ENCODE assay signal across 11 cellular contexts in the genomic region with DNA sequence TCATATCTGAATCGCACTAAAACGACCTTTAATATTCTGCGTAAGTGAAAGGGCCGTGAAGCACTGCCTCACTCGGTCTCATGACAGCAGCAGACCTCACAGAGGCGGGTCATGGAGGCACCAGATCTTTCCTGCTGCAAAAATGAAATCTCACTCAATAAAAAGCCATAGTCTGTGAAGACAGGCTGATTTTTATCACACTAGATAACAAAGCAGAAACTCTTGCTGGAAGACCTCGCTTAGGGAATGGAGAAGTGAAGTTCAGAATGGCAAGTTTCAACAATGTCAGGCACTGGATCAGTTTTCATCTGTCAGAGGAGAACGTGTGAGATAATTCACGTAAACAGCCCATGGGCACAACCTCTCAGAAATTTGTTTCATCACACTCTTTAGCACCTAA. TPM values are rescaled to one million over a fixed set of nuclear protein-coding genes. Genes with fewer than 3 reads are reported as not detected.
DNase-seq lines count a peak whose midpoint lies in the region; ATAC-seq and TF ChIP-seq lines count a peak whose summit lies in the region.
"Had no signal": no experiment of that assay in that cellular context is flagged by ENCODE, and none has a peak within 500 bp of the region (broad histone marks: within the 10 kb centered on the region; RNA-seq: fewer than 3 reads in every experiment).

No MANE protein-coding gene starts in this region.

- H2AFZ ChIP-seq in IMR-90 (replicated peaks; ENCODE audit: low read length, poor library complexity), result no peak overlapping the region

- no peak overlapping the region for H2BK5ac ChIP-seq in IMR-90 (ENCODE audit: low read depth, low read length, poor library complexity, severe bottlenecking)

- H3K4me1 Mint-ChIP-seq in stimulated activated effector memory CD8-positive, alpha-beta T cell treated with anti-CD3 and anti-CD28 coated beads, Interleukin-12 subunit alpha, Interleukin-12 subunit beta, amount 100 ng/mL, for 72 hours, result peaks cover 11% of the 10 kb centered on the region

- peaks cover 40 to 70% of the 10 kb centered on the region in 2 experiments for H3K79me1 ChIP-seq in IMR-90 (ENCODE audit: low read depth in 1 of 2, low read length in 2 of 2)

- H3K56ac ChIP-seq in IMR-90 (ENCODE audit: extremely low read depth, insufficient read depth, low read length), result no peak overlapping the region

- no peak overlapping the region for H2AK9ac ChIP-seq in IMR-90 (replicated peaks; ENCODE audit: low read depth, low read length, poor library complexity)

- no peak overlapping the region for H3K14ac ChIP-seq in IMR-90 (replicated peaks; ENCODE audit: low read depth, low read length)

- H2BK15ac ChIP-seq in IMR-90 (ENCODE audit: low read depth, low read length), result no peak overlapping the region

- CTCF ChIA-PET in IMR-90 (lab: Yijun Ruan, JAX), result no interaction called here

- peak overlapping the region; percentile 66 for H3K4me2 ChIP-seq in IMR-90 (ENCODE audit: low read depth, low read length)

- dilution Hi-C loops in IMR-90 (cut with HindIII; ENCODE audit: low sequenced_read_pairs, unreplicated experiment), result no loop called here

- H2BK20ac ChIP-seq in IMR-90 (ENCODE audit: low read depth, low read length), result no peak overlapping the region

- peaks cover 9% of the 10 kb centered on the region for H3K9me1 ChIP-seq in IMR-90 (ENCODE audit: insufficient read depth, low read length)

- in situ Hi-C loops in IMR-90 (cut with MboI; ENCODE audit: low sequenced_read_pairs), result no loop called here

- H3K4me3 Mint-ChIP-seq in stimulated activated effector memory CD8-positive, alpha-beta T cell treated with anti-CD3 and anti-CD28 coated beads, Interleukin-12 subunit alpha, Interleukin-12 subunit beta, amount 100 ng/mL, for 72 hours, result peak overlapping the region; percentile 22

- H3K4me3 ChIP-seq in IMR-90 (ENCODE audit: insufficient read depth, low read depth, low read length), result no peak overlapping the region

- no peak overlapping the region for H3K27ac ChIP-seq in IMR-90 (ENCODE audit: insufficient read depth, low read length)
- H3K27ac ChIP-seq: WERI-Rb-1 had no signal

- H4K5ac ChIP-seq in IMR-90 (ENCODE audit: low read depth, low read length), result no peak overlapping the region

- H4K8ac ChIP-seq in IMR-90 (ENCODE audit: low read depth in 2 of 2, low read length in 2 of 2), result no peak overlapping the region

- intact Hi-C loops in IMR-90 (cut with micrococcal nuclease), result no loop called here

- BruUV-seq in IMR-90 (replicated peaks; lab: Mats Ljungman, UMichigan), result no TSS peak

- H3K18ac ChIP-seq in IMR-90 (ENCODE audit: low read depth, low read length), result no peak overlapping the region

- no peak for TF ChIP-seq RAD21 in IMR-90 (IDR thresholded peaks at IDR 0.05; ENCODE audit: low read length)

- no peaks in the 10 kb centered on the region for H3K27me3 ChIP-seq in IMR-90 (ENCODE audit: control insufficient read depth, insufficient read depth, low read length)

- no peak overlapping the region for H2AK5ac ChIP-seq in IMR-90 (ENCODE audit: low read depth, low read length)

- H3K27ac Mint-ChIP-seq in activated naive CD4-positive, alpha-beta T cell treated with anti-CD3 and anti-CD28 coated beads, Interleukin-2, amount 50 U/mL, for 72 hours, result peak overlapping the region; percentile 20 to 46
- H3K27ac Mint-ChIP-seq in stimulated activated effector memory CD8-positive, alpha-beta T cell treated with anti-CD3 and anti-CD28 coated beads, Interleukin-12 subunit alpha, Interleukin-12 subunit beta, amount 100 ng/mL, for 72 hours, result no peak overlapping the region

- H2BK120ac ChIP-seq in IMR-90 (ENCODE audit: low read depth, low read length), result no peak overlapping the region

- no peak overlapping the region for H4K91ac ChIP-seq in IMR-90 (ENCODE audit: insufficient read depth, low read depth, low read length)

- no peak for TF ChIP-seq CTCF in IMR-90 (conservative IDR thresholded peaks at IDR 0.05; ENCODE audit: low read depth, low read length)

- TF ChIP-seq POLR2A in IMR-90 (IDR thresholded peaks at IDR 0.05; ENCODE audit: low read depth, low read length), result no peak

- no peak overlapping the region for H3K9ac ChIP-seq in IMR-90 (ENCODE audit: low read depth, low read length)

- ATAC-seq in activated naive CD4-positive, alpha-beta T cell treated with anti-CD3 and anti-CD28 coated beads, Interleukin-2, amount 50 U/mL, for 72 hours, result no peak
- ATAC-seq in IMR-90 (ENCODE audit: low read depth), result peak; percentile 44
- ATAC-seq in stimulated activated effector memory CD8-positive, alpha-beta T cell treated with anti-CD3 and anti-CD28 coated beads, Interleukin-12 subunit alpha, Interleukin-12 subunit beta, amount 100 ng/mL, for 72 hours, result no peak
- no peak for ATAC-seq in HG03095 (IDR thresholded peaks at IDR 0.05; ENCODE audit: unreplicated experiment)

- no peaks in the 10 kb centered on the region for H4K20me1 ChIP-seq in IMR-90 (ENCODE audit: insufficient read depth, low read length)

- H3K9me3 Mint-ChIP-seq in activated naive CD4-positive, alpha-beta T cell treated with anti-CD3 and anti-CD28 coated beads, Interleukin-2, amount 50 U/mL, for 72 hours, result no peaks in the 10 kb centered on the region
- H3K9me3 Mint-ChIP-seq in stimulated activated effector memory CD8-positive, alpha-beta T cell treated with anti-CD3 and anti-CD28 coated beads, Interleukin-12 subunit alpha, Interleukin-12 subunit beta, amount 100 ng/mL, for 72 hours, result no peaks in the 10 kb centered on the region

- DNase-seq in activated naive CD4-positive, alpha-beta T cell treated with anti-CD3 and anti-CD28 coated beads, Interleukin-2, amount 50 U/mL, for 72 hours (ENCODE audit: low spot score in 2 of 2), result no peak
- no peak for DNase-seq in activated naive CD4-positive, alpha-beta T cell treated with anti-CD3 and anti-CD28 coated beads, Interleukin-2, amount 50 U/mL, for 16 hours
- DNase-seq in IMR-90, result no peak
- peak; percentile 36 for DNase-seq in cerebellar cortex (ENCODE audit: low spot score)
- DNase-seq in stimulated activated effector memory CD8-positive, alpha-beta T cell treated with anti-CD3 and anti-CD28 coated beads, Interleukin-12 subunit alpha, Interleukin-12 subunit beta, amount 100 ng/mL, for 72 hours (ENCODE audit: low spot score in 2 of 2), result no peak
- DNase-seq in NCI-H2081 treated with DMSO at 0.1 percent for 48 hours (lab: John Stamatoyannopoulos, UW), result no peak
- DNase-seq in HT-29 (ENCODE audit: low spot score), result no peak
- DNase-seq: mesendoderm, NCI-H748 treated with DMSO at 0.1 percent for 48 hours, WERI-Rb-1 had no signal

- POLR2A ChIA-PET in IMR-90 (lab: Charles Lee; ENCODE audit: unreplicated experiment), result no interaction called here

- no peak overlapping the region for H3K4ac ChIP-seq in IMR-90 (ENCODE audit: low read depth, low read length)

- H3K23ac ChIP-seq in IMR-90 (ENCODE audit: low read depth, low read length), result no peak overlapping the region

- peaks cover 18% of the 10 kb centered on the region for H3K36me3 ChIP-seq in IMR-90 (ENCODE audit: control insufficient read depth, insufficient read depth, low read length)

- H3K9me3 ChIP-seq in IMR-90 (ENCODE audit: control insufficient read depth, insufficient read depth, low read length), result no peaks in the 10 kb centered on the region

- 47% methylated on average over 3 of the region's 9 CpGs; no CpG with 5 or more reads in 1 of the 2 experiments for WGBS in IMR-90 (ENCODE audit: extremely low coverage in 2 of 2, insufficient read length in 1 of 2), 2 experiments

- H3K36me3 Mint-ChIP-seq in activated naive CD4-positive, alpha-beta T cell treated with anti-CD3 and anti-CD28 coated beads, Interleukin-2, amount 50 U/mL, for 72 hours, result peaks cover 0 to 39% of the 10 kb centered on the region in 2 donors
- H3K36me3 Mint-ChIP-seq in stimulated activated effector memory CD8-positive, alpha-beta T cell treated with anti-CD3 and anti-CD28 coated beads, Interleukin-12 subunit alpha, Interleukin-12 subunit beta, amount 100 ng/mL, for 72 hours, result peaks cover 60% of the 10 kb centered on the region

- peaks cover 4% of the 10 kb centered on the region; the same call in 1 of the 2 replicates for H3K4me1 ChIP-seq in IMR-90 (ENCODE audit: control insufficient read depth, insufficient read depth, low read length)

TF ChIP-seq in IMR-90, 13 proteins besides CTCF, POLR2A, EP300 and RAD21 (continues in another document):
- TF ChIP-seq SMC3 (IDR thresholded peaks at IDR 0.05; ENCODE audit: low read depth, low read length) (no peak), CHD1 (IDR thresholded peaks at IDR 0.05; ENCODE audit: low read depth, low read length) (no peak), FOS (IDR thresholded peaks at IDR 0.05; ENCODE audit: low read depth, low read length) (no peak), MAFK (IDR thresholded peaks at IDR 0.05; ENCODE audit: low read depth, low read length) (no peak), CEBPB (IDR thresholded peaks at IDR 0.05; ENCODE audit: low read depth, low read length) (no peak), RFX5 (IDR thresholded peaks at IDR 0.05; ENCODE audit: low read depth, low read length) (no peak), ELK1 (IDR thresholded peaks at IDR 0.05; ENCODE audit: borderline replicate concordance, low read depth, low read length) (no peak), BHLHE40 (IDR thresholded peaks at IDR 0.05; ENCODE audit: low read depth, low read length) (no peak), MXI1 (IDR thresholded peaks at IDR 0.05; ENCODE audit: borderline replicate concordance, low read depth, low read length) (no peak)

RNA-seq across cellular contexts. Expression of gene SEPHS1, which starts 8.0 kb away (rescaled TPM):
- total RNA-seq in activated naive CD4-positive, alpha-beta T cell treated with anti-CD3 and anti-CD28 coated beads, Interleukin-2, amount 50 U/mL, for 72 hours, result 10 to 100 TPM; 60.3 to 67.9 TPM
- total RNA-seq in IMR-90 (2012; rRNA removed), result 46.9 and 69.4 TPM in 2 replicates
- polyA plus RNA-seq in IMR-90 (2012; rRNA removed), result 39.4 and 40.4 TPM in 2 replicates
- 20.6 and 23.6 TPM in 2 replicates for polyA plus RNA-seq in IMR-90 (2012; cell fraction: cytosol; rRNA removed)
- 15.7 and 39.4 TPM in 2 replicates for polyA plus RNA-seq in IMR-90 (2012; cell fraction: nucleus; rRNA removed; ENCODE audit: low replicate concordance)
- total RNA-seq in HT-29 (2014; rRNA removed; shearing (Covaris generic)), result 53.8 and 58.8 TPM in 2 replicates

RNA-seq across cellular contexts. Expression of gene PHYH, which starts 40.2 kb away (rescaled TPM):
- total RNA-seq in activated naive CD4-positive, alpha-beta T cell treated with anti-CD3 and anti-CD28 coated beads, Interleukin-2, amount 50 U/mL, for 72 hours, result 10 to 100 TPM; 14.0 to 17.5 TPM
- 9.7 and 10.9 TPM in 2 replicates for total RNA-seq in IMR-90 (2012; rRNA removed)
- polyA plus RNA-seq in IMR-90 (2012; rRNA removed), result 10.7 and 13.4 TPM in 2 replicates
- 5.8 and 6.6 TPM in 2 replicates for polyA plus RNA-seq in IMR-90 (2012; cell fraction: cytosol; rRNA removed)
- 3.6 and 9.1 TPM in 2 replicates for polyA plus RNA-seq in IMR-90 (2012; cell fraction: nucleus; rRNA removed; ENCODE audit: low replicate concordance)
- total RNA-seq in HT-29 (2014; rRNA removed; shearing (Covaris generic)), result 4.6 and 6.0 TPM in 2 replicates
